In the genomic region with DNA sequence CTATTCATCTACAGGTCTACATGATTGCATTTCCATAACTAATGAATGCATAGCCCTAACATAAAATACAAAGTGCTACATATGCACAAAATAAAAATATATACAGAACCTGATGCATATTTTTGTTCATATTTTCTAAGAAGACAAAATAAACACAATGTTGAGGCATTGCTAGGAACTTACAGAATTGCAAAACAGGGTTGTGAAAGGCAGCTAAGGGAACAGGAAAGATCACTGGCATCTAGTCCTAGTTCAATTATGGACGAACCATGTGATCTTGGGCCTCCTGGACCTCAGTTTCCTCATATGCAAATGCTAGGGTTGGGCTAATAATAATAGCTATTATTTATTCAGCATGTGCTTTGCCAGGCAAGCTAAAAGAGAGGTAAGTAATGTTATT, we compare ENCODE assay signal across 25 cellular contexts.
"Had no signal": no experiment of that assay in that cellular context is flagged by ENCODE, and none has a peak within 500 bp of the region (broad histone marks: within the 10 kb centered on the region; RNA-seq: fewer than 3 reads in every experiment).

No MANE protein-coding gene starts in this region.

- ATAC-seq: heart right ventricle; left ventricle myocardium superior; lower lobe of right lung; natural killer cell; psoas muscle; right cardiac atrium; stimulated activated effector memory CD8-positive, alpha-beta T cell treated with anti-CD3 and anti-CD28 coated beads, Interleukin-12 subunit alpha, Interleukin-12 subunit beta, amount 100 ng/mL, for 72 hours had no signal

- H3K36me3 ChIP-seq: heart right ventricle, lower lobe of right lung, ovary, sigmoid colon, stomach, thyroid gland had no signal

- H3K27ac ChIP-seq: coronary artery, heart right ventricle, lower lobe of right lung, ovary, psoas muscle, sigmoid colon, stomach, thyroid gland had no signal

- DNase-seq: dermis blood vessel endothelial cell; effector memory CD4-positive, alpha-beta T cell; erythroblast; foreskin melanocyte; glutamatergic neuron; heart right ventricle; hypothalamus; immature natural killer cell; left ventricle myocardium superior; lower lobe of right lung; natural killer cell; occipital lobe; ovary; posterior cingulate gyrus; psoas muscle; right cardiac atrium; sigmoid colon; stimulated activated CD4-positive, alpha-beta T cell treated with anti-CD3 and anti-CD28 coated beads, Interleukin-2, amount 100 ng/mL, for 24 hours; stimulated activated CD4-positive, alpha-beta T cell treated with anti-CD3 and anti-CD28 coated beads, Interleukin-4, amount 100 ng/mL, for 24 hours; stimulated activated naive CD4-positive, alpha-beta T cell treated with Interleukin-2 at 50 U/mL for 16 hours; stomach; thyroid gland; trophoblast cell had no signal

- H3K9me3 ChIP-seq: lower lobe of right lung, ovary, psoas muscle, sigmoid colon, thyroid gland had no signal

- H3K4me1 ChIP-seq: lower lobe of right lung, psoas muscle, sigmoid colon, stomach, thyroid gland had no signal

- H3K4me3 ChIP-seq: coronary artery, heart right ventricle, lower lobe of right lung, ovary, psoas muscle, sigmoid colon, stomach, thyroid gland had no signal

- H3K27me3 ChIP-seq: heart right ventricle, ovary, sigmoid colon, stomach, thyroid gland had no signal
